In the genomic region with DNA sequence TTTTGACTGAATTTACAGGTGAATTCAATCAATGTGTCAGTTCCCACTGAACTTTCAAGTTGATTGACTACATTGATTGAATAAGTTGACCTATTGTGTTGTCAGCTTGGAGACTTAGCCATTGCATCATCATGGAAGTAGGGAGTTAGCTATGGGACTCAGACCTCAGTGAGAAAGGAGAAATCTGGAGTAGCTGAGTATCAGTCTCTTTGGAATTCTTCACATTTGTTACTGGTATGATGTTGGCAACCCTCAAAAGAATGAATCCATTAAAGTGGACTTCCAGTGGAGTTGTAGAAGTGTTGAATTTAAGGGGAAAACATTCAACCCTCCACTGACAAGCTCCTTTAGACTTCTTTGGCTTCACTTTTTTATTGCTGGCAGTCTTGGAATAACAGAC, we compare ENCODE assay signal across 34 cellular contexts.
"Had no signal": no experiment of that assay in that cellular context is flagged by ENCODE, and none has a peak within 500 bp of the region (broad histone marks: within the 10 kb centered on the region; RNA-seq: fewer than 3 reads in every experiment).

No MANE protein-coding gene starts in this region.

- H3K27ac ChIP-seq: adrenal gland, body of pancreas, breast epithelium, Peyer's patch, WERI-Rb-1 had no signal

- H3K36me3 ChIP-seq: adrenal gland, breast epithelium, Peyer's patch, WERI-Rb-1 had no signal

- FAIRE-seq: astrocyte had no signal

- H3K4me3 ChIP-seq: adrenal gland, body of pancreas, breast epithelium, Peyer's patch had no signal

- H3K4me1 ChIP-seq: adrenal gland, body of pancreas, breast epithelium, Peyer's patch had no signal

- H3K9me3 ChIP-seq: adrenal gland, body of pancreas, breast epithelium, Peyer's patch had no signal

- DNase-seq: activated CD4-positive, alpha-beta T cell treated with anti-CD3 and anti-CD28 coated beads for 1 hour; activated CD4-positive, alpha-beta T cell treated with anti-CD3 and anti-CD28 coated beads for 48 hours; activated CD4-positive, alpha-beta T cell treated with anti-CD3 and anti-CD28 coated beads, Interleukin-2, amount 50 U/mL, for 4 hours; activated CD4-positive, CD25-positive, alpha-beta regulatory T cell; activated CD8-positive, alpha-beta T cell treated with anti-CD3 and anti-CD28 coated beads for 36 hours; activated gamma-delta T cell treated with Interleukin-2 at 50 U/mL for 16 hours; activated naive CD4-positive, alpha-beta T cell treated with anti-CD3 and anti-CD28 coated beads for 36 hours; activated T-cell treated with anti-CD3 and anti-CD28 coated beads, Interleukin-2, amount 50 U/mL, for 24 hours; adrenal gland; body of pancreas; caudate nucleus; cerebellar nuclear complex; NCI-H1092 treated with DMSO at 0.1 percent for 48 hours; NCI-H1417; NCI-H146; NCI-H187; NCI-H2029 treated with DMSO at 0.1 percent for 48 hours; NCI-H2107; NCI-H2171; NCI-H510A; NCI-H526; NCI-H748 treated with DMSO at 0.1 percent for 48 hours; NK-92 treated with Interleukin-12 subunit alpha and Interleukin-12 subunit beta, amount 100 ng/mL, for 24 hours; PC-3; Peyer's patch; RPMI8226; SW 1271; T-helper 1 cell; T-helper 2 cell; T-helper 9 cell; WERI-Rb-1 had no signal

- ATAC-seq: activated CD8-positive, alpha-beta T cell treated with anti-CD3 and anti-CD28 coated beads for 36 hours; activated naive CD4-positive, alpha-beta T cell treated with anti-CD3 and anti-CD28 coated beads, Interleukin-2, amount 50 U/mL, for 72 hours; body of pancreas; PC-3 had no signal

- H3K27me3 ChIP-seq: adrenal gland, body of pancreas, breast epithelium, Peyer's patch had no signal
